Comparison of ENCODE assay signal across 1 cellular context in the genomic region with DNA sequence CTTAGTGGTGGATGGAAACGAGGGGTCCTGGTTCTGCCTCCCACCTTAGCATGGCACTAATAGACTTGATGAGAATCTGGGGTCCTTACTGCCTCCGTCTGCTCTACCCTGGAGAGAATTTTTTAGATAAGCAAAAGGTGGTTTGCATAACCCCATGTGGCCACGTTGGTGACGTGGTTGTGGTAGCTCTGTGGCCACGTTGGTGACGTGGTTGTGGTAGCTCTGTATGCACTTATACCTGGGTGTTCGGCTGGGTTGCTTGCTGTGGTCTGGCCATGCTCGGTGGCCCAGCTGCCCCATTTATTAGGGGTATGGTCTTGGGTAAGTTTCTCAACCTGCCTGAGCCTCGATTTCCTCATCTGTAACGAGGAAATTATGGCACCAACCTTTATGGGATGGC.
TF ChIP-seq lines count a peak whose summit lies in the region.

No MANE protein-coding gene starts in this region.

TF ChIP-seq in HepG2, 621 proteins besides CTCF, POLR2A, EP300 and RAD21:
- TF ChIP-seq AGO2 (optimal IDR thresholded peaks at IDR 0.05; ENCODE audit: low read depth, low read length) = peak; percentile 27
- TF ChIP-seq, protein P1, sequence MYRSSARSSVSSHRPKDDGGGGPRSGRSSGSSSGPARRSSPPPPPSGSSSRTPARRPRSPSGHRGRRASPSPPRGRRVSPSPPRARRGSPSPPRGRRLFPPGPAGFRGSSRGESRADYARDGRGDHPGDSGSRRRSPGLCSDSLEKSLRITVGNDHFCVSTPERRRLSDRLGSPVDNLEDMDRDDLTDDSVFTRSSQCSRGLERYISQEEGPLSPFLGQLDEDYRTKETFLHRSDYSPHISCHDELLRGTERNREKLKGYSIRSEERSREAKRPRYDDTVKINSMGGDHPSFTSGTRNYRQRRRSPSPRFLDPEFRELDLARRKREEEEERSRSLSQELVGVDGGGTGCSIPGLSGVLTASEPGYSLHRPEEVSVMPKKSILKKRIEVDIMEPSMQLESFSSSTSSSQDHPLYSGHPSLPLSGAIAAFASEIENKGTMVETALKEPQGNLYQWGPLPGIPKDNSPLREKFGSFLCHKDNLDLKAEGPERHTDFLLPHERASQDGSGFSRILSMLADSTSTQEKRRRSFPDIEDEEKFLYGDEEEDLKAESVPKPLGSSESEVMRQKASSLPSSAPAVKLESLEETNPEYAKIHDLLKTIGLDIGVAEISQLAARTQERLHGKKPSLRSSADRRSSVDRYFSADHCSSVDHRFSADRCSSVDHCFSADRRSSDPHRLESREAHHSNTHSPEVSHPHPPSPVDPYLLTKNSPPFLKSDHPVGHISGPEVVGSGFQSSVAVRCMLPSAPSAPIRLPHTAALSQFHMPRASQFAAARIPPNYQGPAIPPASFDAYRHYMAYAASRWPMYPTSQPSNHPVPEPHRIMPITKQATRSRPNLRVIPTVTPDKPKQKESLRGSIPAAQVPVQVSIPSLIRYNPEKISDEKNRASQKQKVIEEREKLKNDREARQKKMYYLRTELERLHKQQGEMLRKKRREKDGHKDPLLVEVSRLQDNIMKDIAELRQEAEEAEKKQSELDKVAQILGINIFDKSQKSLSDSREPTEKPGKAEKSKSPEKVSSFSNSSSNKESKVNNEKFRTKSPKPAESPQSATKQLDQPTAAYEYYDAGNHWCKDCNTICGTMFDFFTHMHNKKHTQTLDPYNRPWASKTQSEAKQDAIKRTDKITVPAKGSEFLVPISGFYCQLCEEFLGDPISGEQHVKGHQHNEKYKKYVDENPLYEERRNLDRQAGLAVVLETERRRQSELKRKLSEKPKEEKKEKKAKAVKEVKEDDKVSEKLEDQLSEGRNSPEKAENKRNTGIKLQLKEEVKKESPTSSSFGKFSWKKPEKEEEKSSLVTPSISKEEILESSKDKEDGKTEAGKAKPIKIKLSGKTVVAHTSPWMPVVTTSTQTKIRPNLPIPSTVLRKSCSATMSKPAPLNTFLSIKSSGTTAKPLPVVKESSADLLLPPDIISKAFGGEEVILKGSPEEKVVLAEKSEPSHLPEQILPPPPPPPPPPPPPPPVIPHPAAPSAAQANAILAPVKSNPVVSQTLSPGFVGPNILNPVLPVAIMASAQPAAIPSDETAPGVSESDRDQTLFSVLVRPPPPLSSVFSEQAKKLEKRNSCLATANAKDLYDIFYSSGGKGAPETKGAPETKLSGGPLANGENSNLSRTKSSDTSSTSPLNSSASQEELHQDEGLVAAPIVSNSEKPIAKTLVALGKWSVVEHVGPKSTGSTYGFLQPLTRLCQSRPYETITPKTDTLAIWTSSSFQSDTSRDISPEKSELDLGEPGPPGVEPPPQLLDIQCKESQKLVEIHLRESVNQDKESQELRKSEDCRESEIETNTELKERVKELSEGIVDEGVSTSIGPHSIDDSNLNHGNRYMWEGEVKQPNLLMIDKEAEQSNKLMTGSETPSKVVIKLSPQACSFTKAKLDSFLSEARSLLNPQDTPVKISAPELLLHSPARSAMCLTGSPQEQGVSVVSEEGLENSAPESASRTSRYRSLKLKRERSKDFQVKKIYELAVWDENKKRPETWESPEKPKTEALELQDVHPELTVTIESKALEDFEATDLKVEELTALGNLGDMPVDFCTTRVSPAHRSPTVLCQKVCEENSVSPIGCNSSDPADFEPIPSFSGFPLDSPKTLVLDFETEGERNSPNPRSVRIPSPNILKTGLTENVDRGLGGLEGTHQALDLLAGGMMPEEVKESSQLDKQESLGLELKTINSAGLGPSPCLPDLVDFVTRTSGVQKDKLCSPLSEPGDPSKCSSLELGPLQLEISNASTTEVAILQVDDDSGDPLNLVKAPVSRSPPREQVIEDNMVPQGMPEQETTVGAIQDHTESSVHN (CRISPR knock-in tag; IDR thresholded peaks at IDR 0.05) = 0 out of 2 replicates have a peak, but pooled peaks have one; percentile 31
- 0 out of 2 replicates have a peak, but pooled peaks have one; percentile 41 for TF ChIP-seq AKAP8 (CRISPR knock-in tag; IDR thresholded peaks at IDR 0.05)
- no peak for TF ChIP-seq AHDC1 (CRISPR knock-in tag; IDR thresholded peaks at IDR 0.05; ENCODE audit: borderline replicate concordance)
- no peak for TF ChIP-seq ZFYVE20 (CRISPR knock-in tag; IDR thresholded peaks at IDR 0.05; ENCODE audit: borderline replicate concordance, low read depth)
- 0 out of 2 replicates have a peak, but pooled peaks have one; percentile 17 for TF ChIP-seq ZNF709 (CRISPR knock-in tag; IDR thresholded peaks at IDR 0.05)
